ENCODE assay signal across 1 cellular context in genomic region chr17:7476474-7476873, GRCh38.
TF ChIP-seq lines count a peak whose summit lies in the region.

No MANE protein-coding gene starts in this region.

TF ChIP-seq in HepG2, 621 proteins besides CTCF, POLR2A, EP300 and RAD21:
- no peak for TF ChIP-seq KIAA2018 (CRISPR knock-in tag; IDR thresholded peaks at IDR 0.05; ENCODE audit: borderline replicate concordance)
- 0 out of 2 replicates have a peak, but pooled peaks have one; percentile 15 for TF ChIP-seq ZBTB26 (CRISPR knock-in tag; IDR thresholded peaks at IDR 0.05; ENCODE audit: borderline replicate concordance)
